In the genomic region with DNA sequence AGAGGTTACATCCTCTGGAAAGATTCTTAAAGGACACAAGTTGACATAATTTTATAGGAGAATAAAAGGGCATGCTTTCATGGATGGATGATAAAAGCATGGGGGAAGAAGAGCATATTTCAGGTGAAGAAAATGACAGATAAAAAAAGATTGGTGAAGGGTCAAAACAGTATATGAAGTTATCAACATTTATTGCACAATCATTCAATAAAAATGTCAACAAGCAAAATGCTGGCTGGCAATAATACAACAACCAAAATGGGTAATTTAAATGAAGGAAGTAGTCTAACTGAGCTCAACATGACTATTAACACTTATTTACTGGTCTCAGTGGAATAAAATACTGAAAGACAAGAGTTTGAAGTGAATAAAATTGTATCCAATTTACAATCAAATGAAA, we compare ENCODE assay signal across 37 cellular contexts.
"Had no signal": no experiment of that assay in that cellular context is flagged by ENCODE, and none has a peak within 500 bp of the region (broad histone marks: within the 10 kb centered on the region; RNA-seq: fewer than 3 reads in every experiment).

No MANE protein-coding gene starts in this region.

- H3K27ac ChIP-seq: ascending aorta, cardiac muscle cell, colonic mucosa, VCaP had no signal

- H3K9me3 ChIP-seq: ascending aorta, colonic mucosa had no signal

- FAIRE-seq: bronchial epithelial cell, TTC549 had no signal

- DNase-seq: activated B cell treated with CpG ODN at 0.5 μM for 24 hours; activated CD4-positive, alpha-beta memory T cell treated with anti-CD3 and anti-CD28 coated beads, Interleukin-2, amount 10 ng/mL, durations not matched to agents 7 days and 5 days; activated CD4-positive, alpha-beta T cell treated with anti-CD3 and anti-CD28 coated beads for 1 hour; activated CD4-positive, alpha-beta T cell treated with anti-CD3 and anti-CD28 coated beads for 36 hours; activated CD4-positive, alpha-beta T cell treated with anti-CD3 and anti-CD28 coated beads for 48 hours; activated CD4-positive, alpha-beta T cell treated with anti-CD3 and anti-CD28 coated beads, Interleukin-2, amount 10 ng/mL, durations not matched to agents 7 days and 5 days; activated CD4-positive, alpha-beta T cell treated with anti-CD3 and anti-CD28 coated beads, Interleukin-2, amount 50 U/mL, for 48 hours; activated CD8-positive, alpha-beta memory T cell treated with anti-CD3 and anti-CD28 coated beads for 24 hours; activated CD8-positive, alpha-beta memory T cell treated with anti-CD3 and anti-CD28 coated beads, Interleukin-2, amount 10 ng/mL, durations not matched to agents 7 days and 5 days; activated CD8-positive, alpha-beta memory T cell treated with anti-CD3 and anti-CD28 coated beads, Interleukin-2, amount 50 U/mL, for 48 hours; activated CD8-positive, alpha-beta T cell treated with anti-CD3 and anti-CD28 coated beads, Interleukin-2, amount 10 ng/mL, durations not matched to agents 7 days and 5 days; activated effector memory CD4-positive, alpha-beta T cell treated with Interleukin-2 at 50 U/mL for 16 hours; activated gamma-delta T cell; activated naive CD4-positive, alpha-beta T cell treated with anti-CD3 and anti-CD28 coated beads, Interleukin-2, amount 10 ng/mL, durations not matched to agents 7 days and 5 days; activated naive CD4-positive, alpha-beta T cell treated with Interleukin-2 at 50 U/mL for 16 hours; activated naive CD8-positive, alpha-beta T cell treated with anti-CD3 and anti-CD28 coated beads, Interleukin-2, amount 10 ng/mL, durations not matched to agents 7 days and 5 days; activated naive CD8-positive, alpha-beta T cell treated with anti-CD3 and anti-CD28 coated beads, Interleukin-2, amount 50 U/mL, for 24 hours; activated T-cell treated with anti-CD3 and anti-CD28 coated beads, Interleukin-2, amount 50 U/mL, for 24 hours; amygdala; anterior cingulate cortex; caudate nucleus; cerebellar nuclear complex; colonic mucosa; T-helper 2 cell; T-helper 9 cell had no signal

- ATAC-seq: activated CD4-positive, alpha-beta T cell treated with anti-CD3 and anti-CD28 coated beads for 36 hours; activated CD4-positive, CD25-positive, alpha-beta regulatory T cell treated with anti-CD3 and anti-CD28 coated beads, Interleukin-2, amount 50 U/mL, for 24 hours; activated CD8-positive, alpha-beta memory T cell treated with anti-CD3 and anti-CD28 coated beads, Interleukin-2, amount 10 ng/mL, durations not matched to agents 7 days and 5 days; activated CD8-positive, alpha-beta T cell treated with anti-CD3 and anti-CD28 coated beads, Interleukin-2, amount 10 ng/mL, durations not matched to agents 7 days and 5 days; activated naive CD8-positive, alpha-beta T cell treated with anti-CD3 and anti-CD28 coated beads, Interleukin-2, amount 50 U/mL, for 24 hours had no signal

- H3K4me3 Mint-ChIP-seq: activated B cell treated with CpG ODN at 0.5 μM for 24 hours; activated CD4-positive, alpha-beta memory T cell treated with anti-CD3 and anti-CD28 coated beads, Interleukin-2, amount 10 ng/mL, durations not matched to agents 7 days and 5 days; activated CD4-positive, alpha-beta T cell treated with anti-CD3 and anti-CD28 coated beads for 36 hours; activated CD4-positive, alpha-beta T cell treated with anti-CD3 and anti-CD28 coated beads, Interleukin-2, amount 10 ng/mL, durations not matched to agents 7 days and 5 days; activated CD8-positive, alpha-beta memory T cell treated with anti-CD3 and anti-CD28 coated beads, Interleukin-2, amount 10 ng/mL, durations not matched to agents 7 days and 5 days; activated CD8-positive, alpha-beta T cell treated with anti-CD3 and anti-CD28 coated beads, Interleukin-2, amount 10 ng/mL, durations not matched to agents 7 days and 5 days; activated naive CD4-positive, alpha-beta T cell treated with anti-CD3 and anti-CD28 coated beads, Interleukin-2, amount 10 ng/mL, durations not matched to agents 7 days and 5 days; activated naive CD4-positive, alpha-beta T cell treated with anti-CD3 and anti-CD28 coated beads, Interleukin-2, amount 50 U/mL, for 24 hours; activated naive CD8-positive, alpha-beta T cell; activated naive CD8-positive, alpha-beta T cell treated with anti-CD3 and anti-CD28 coated beads, Interleukin-2, amount 10 ng/mL, durations not matched to agents 7 days and 5 days; activated naive CD8-positive, alpha-beta T cell treated with anti-CD3 and anti-CD28 coated beads, Interleukin-2, amount 50 U/mL, for 24 hours; activated T-cell treated with anti-CD3 and anti-CD28 coated beads, Interleukin-2, amount 50 U/mL, for 24 hours; brain; central memory CD8-positive, alpha-beta T cell; T-helper 2 cell treated with Interferon-gamma antibody and Interleukin-4, amounts not matched to agents 5 μg/mL and 100 μg/mL, for 36 hours had no signal

- H3K4me1 ChIP-seq: ascending aorta, colonic mucosa had no signal

- H3K9me3 Mint-ChIP-seq: activated B cell treated with CpG ODN at 0.5 μM for 24 hours; activated CD4-positive, alpha-beta T cell treated with anti-CD3 and anti-CD28 coated beads, Interleukin-2, amount 10 ng/mL, durations not matched to agents 7 days and 5 days; activated naive CD4-positive, alpha-beta T cell treated with anti-CD3 and anti-CD28 coated beads, Interleukin-2, amount 10 ng/mL, durations not matched to agents 7 days and 5 days; activated T-cell treated with anti-CD3 and anti-CD28 coated beads, Interleukin-2, amount 50 U/mL, for 24 hours had no signal

- H3K36me3 ChIP-seq: ascending aorta, cardiac muscle cell, colonic mucosa had no signal

- H3K4me1 Mint-ChIP-seq: activated B cell treated with CpG ODN at 0.5 μM for 24 hours; activated CD4-positive, alpha-beta memory T cell treated with anti-CD3 and anti-CD28 coated beads, Interleukin-2, amount 10 ng/mL, durations not matched to agents 7 days and 5 days; activated CD4-positive, alpha-beta T cell treated with anti-CD3 and anti-CD28 coated beads for 36 hours; activated CD4-positive, alpha-beta T cell treated with anti-CD3 and anti-CD28 coated beads, Interleukin-2, amount 10 ng/mL, durations not matched to agents 7 days and 5 days; activated CD8-positive, alpha-beta memory T cell treated with anti-CD3 and anti-CD28 coated beads, Interleukin-2, amount 10 ng/mL, durations not matched to agents 7 days and 5 days; activated naive CD4-positive, alpha-beta T cell treated with anti-CD3 and anti-CD28 coated beads, Interleukin-2, amount 10 ng/mL, durations not matched to agents 7 days and 5 days; activated naive CD4-positive, alpha-beta T cell treated with anti-CD3 and anti-CD28 coated beads, Interleukin-2, amount 50 U/mL, for 24 hours; activated naive CD8-positive, alpha-beta T cell treated with anti-CD3 and anti-CD28 coated beads, Interleukin-2, amount 10 ng/mL, durations not matched to agents 7 days and 5 days; activated naive CD8-positive, alpha-beta T cell treated with anti-CD3 and anti-CD28 coated beads, Interleukin-2, amount 50 U/mL, for 24 hours; brain; central memory CD8-positive, alpha-beta T cell had no signal

- H3K27me3 Mint-ChIP-seq: activated B cell treated with CpG ODN at 0.5 μM for 24 hours; activated CD4-positive, alpha-beta memory T cell treated with anti-CD3 and anti-CD28 coated beads, Interleukin-2, amount 10 ng/mL, durations not matched to agents 7 days and 5 days; activated CD4-positive, alpha-beta T cell treated with anti-CD3 and anti-CD28 coated beads, Interleukin-2, amount 10 ng/mL, durations not matched to agents 7 days and 5 days; activated CD8-positive, alpha-beta memory T cell treated with anti-CD3 and anti-CD28 coated beads, Interleukin-2, amount 10 ng/mL, durations not matched to agents 7 days and 5 days; activated naive CD4-positive, alpha-beta T cell treated with anti-CD3 and anti-CD28 coated beads, Interleukin-2, amount 10 ng/mL, durations not matched to agents 7 days and 5 days; activated naive CD4-positive, alpha-beta T cell treated with anti-CD3 and anti-CD28 coated beads, Interleukin-2, amount 50 U/mL, for 24 hours; activated naive CD8-positive, alpha-beta T cell treated with anti-CD3 and anti-CD28 coated beads, Interleukin-2, amount 10 ng/mL, durations not matched to agents 7 days and 5 days; activated T-cell treated with anti-CD3 and anti-CD28 coated beads, Interleukin-2, amount 50 U/mL, for 24 hours; central memory CD8-positive, alpha-beta T cell had no signal

- H3K27ac Mint-ChIP-seq: activated B cell treated with CpG ODN at 0.5 μM for 24 hours; activated CD4-positive, alpha-beta memory T cell treated with anti-CD3 and anti-CD28 coated beads, Interleukin-2, amount 10 ng/mL, durations not matched to agents 7 days and 5 days; activated CD4-positive, alpha-beta T cell treated with anti-CD3 and anti-CD28 coated beads for 36 hours; activated CD4-positive, alpha-beta T cell treated with anti-CD3 and anti-CD28 coated beads, Interleukin-2, amount 10 ng/mL, durations not matched to agents 7 days and 5 days; activated CD8-positive, alpha-beta memory T cell treated with anti-CD3 and anti-CD28 coated beads, Interleukin-2, amount 10 ng/mL, durations not matched to agents 7 days and 5 days; activated CD8-positive, alpha-beta T cell treated with anti-CD3 and anti-CD28 coated beads, Interleukin-2, amount 10 ng/mL, durations not matched to agents 7 days and 5 days; activated naive CD4-positive, alpha-beta T cell treated with anti-CD3 and anti-CD28 coated beads, Interleukin-2, amount 10 ng/mL, durations not matched to agents 7 days and 5 days; activated naive CD4-positive, alpha-beta T cell treated with anti-CD3 and anti-CD28 coated beads, Interleukin-2, amount 50 U/mL, for 24 hours; activated naive CD8-positive, alpha-beta T cell; activated naive CD8-positive, alpha-beta T cell treated with anti-CD3 and anti-CD28 coated beads, Interleukin-2, amount 10 ng/mL, durations not matched to agents 7 days and 5 days; activated naive CD8-positive, alpha-beta T cell treated with anti-CD3 and anti-CD28 coated beads, Interleukin-2, amount 50 U/mL, for 24 hours; activated T-cell treated with anti-CD3 and anti-CD28 coated beads, Interleukin-2, amount 50 U/mL, for 24 hours; activated T-helper 2 cell treated with anti-CD3 and anti-CD28 coated beads, Interferon-gamma antibody, Interleukin-2, Interleukin-4, amounts not matched to agents 10 μg/mL and 5 μg/mL and 100 μg/mL, durations not matched to agents 14 hours and 24 hours and 36 hours; brain; T-helper 2 cell treated with Interferon-gamma antibody and Interleukin-4, amounts not matched to agents 5 μg/mL and 100 μg/mL, for 36 hours had no signal

- H3K4me3 ChIP-seq: ascending aorta, cardiac muscle cell, colonic mucosa had no signal

- H3K36me3 Mint-ChIP-seq: activated CD8-positive, alpha-beta memory T cell treated with anti-CD3 and anti-CD28 coated beads, Interleukin-2, amount 10 ng/mL, durations not matched to agents 7 days and 5 days; activated naive CD4-positive, alpha-beta T cell treated with anti-CD3 and anti-CD28 coated beads, Interleukin-2, amount 10 ng/mL, durations not matched to agents 7 days and 5 days; activated naive CD4-positive, alpha-beta T cell treated with anti-CD3 and anti-CD28 coated beads, Interleukin-2, amount 50 U/mL, for 24 hours; activated naive CD8-positive, alpha-beta T cell; activated naive CD8-positive, alpha-beta T cell treated with anti-CD3 and anti-CD28 coated beads, Interleukin-2, amount 10 ng/mL, durations not matched to agents 7 days and 5 days; brain had no signal

- H3K27me3 ChIP-seq: ascending aorta, cardiac muscle cell, colonic mucosa had no signal
